In the genomic region with DNA sequence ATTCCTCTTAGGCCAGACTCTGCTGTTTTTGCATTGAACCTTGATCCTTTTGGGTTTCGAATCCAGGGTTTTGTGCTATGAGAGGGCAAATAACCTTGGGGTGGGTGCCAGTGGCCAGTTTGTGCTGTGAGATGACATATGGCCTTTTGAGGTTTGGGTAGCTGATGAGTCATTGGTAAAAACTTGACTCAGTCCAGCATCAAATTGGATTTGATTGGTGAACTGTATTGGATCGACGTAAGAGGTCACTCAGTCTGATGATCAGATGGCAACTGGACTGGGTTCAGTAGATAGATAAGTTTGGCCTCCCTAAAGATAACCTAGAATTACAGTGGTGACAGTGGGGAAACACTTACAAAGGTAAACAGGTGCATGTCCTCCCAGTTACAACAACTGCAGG, we compare ENCODE assay signal across 21 cellular contexts. TPM values are rescaled to one million over a fixed set of nuclear protein-coding genes. Genes with fewer than 3 reads are reported as not detected.
"Had no signal": no experiment of that assay in that cellular context is flagged by ENCODE, and none has a peak within 500 bp of the region (broad histone marks: within the 10 kb centered on the region; RNA-seq: fewer than 3 reads in every experiment).

No MANE protein-coding gene starts in this region.

- DNase-seq: activated B cell treated with CpG ODN at 0.5 μM for 24 hours; activated CD4-positive, alpha-beta T cell treated with anti-CD3 and anti-CD28 coated beads, Interleukin-2, amount 10 ng/mL, durations not matched to agents 7 days and 5 days; activated CD8-positive, alpha-beta memory T cell treated with anti-CD3 and anti-CD28 coated beads for 24 hours; amniotic stem cell; body of pancreas; endodermal cell; foreskin melanocyte; head of caudate nucleus; left colon; midbrain; naive B cell; pancreas; substantia nigra; T-helper 17 cell; transverse colon had no signal

- H3K4me3 ChIP-seq: body of pancreas, lung, pancreas, right atrium auricular region, smooth muscle cell, transverse colon had no signal

RNA-seq across cellular contexts. Expression of gene XKR3, which starts 41.0 kb away (rescaled TPM):
- total RNA-seq: activated CD4-positive, alpha-beta T cell treated with anti-CD3 and anti-CD28 coated beads, Interleukin-2, amount 10 ng/mL, durations not matched to agents 7 days and 5 days; activated T-helper 17 cell treated with anti-CD3 and anti-CD28 coated beads, Interleukin-2, amount 50 U/mL, for 72 hours; body of pancreas; dermis microvascular lymphatic vessel endothelial cell; endodermal cell; left colon; lung; pancreas; right atrium auricular region; smooth muscle cell; transverse colon had no signal
- polyA plus RNA-seq: esophagus, pancreas, smooth muscle cell had no signal
